In the genomic region with DNA sequence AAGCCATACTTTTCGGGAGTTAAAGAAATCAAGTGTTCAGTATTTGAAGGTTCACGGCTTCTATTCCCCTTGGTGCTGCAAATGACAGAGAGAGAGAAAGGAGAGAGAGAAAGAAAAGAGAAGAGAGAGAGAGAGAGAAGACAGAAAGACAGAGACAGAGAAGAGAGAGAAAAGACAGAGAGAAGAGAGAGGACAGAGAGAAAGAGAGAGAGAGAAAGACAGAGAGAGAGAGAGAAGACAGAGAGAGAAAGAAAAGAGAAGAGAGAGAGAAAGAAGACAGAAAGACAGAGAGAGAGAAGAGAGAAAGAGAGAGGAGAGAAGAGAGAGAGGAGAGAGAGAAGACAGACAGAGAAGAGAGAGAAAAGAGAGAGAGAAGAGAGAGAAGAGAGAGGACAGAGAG, we compare ENCODE assay signal across 1 cellular context.
TF ChIP-seq lines count a peak whose summit lies in the region.

No MANE protein-coding gene starts in this region.

TF ChIP-seq in HEK293, 187 proteins besides CTCF, POLR2A, EP300 and RAD21 (continued from another document):
- TF ChIP-seq ZNF518A (tag by site-specific recombination; conservative IDR thresholded peaks at IDR 0.05; ENCODE audit: low read depth) = no peak
- TF ChIP-seq, protein P1, sequence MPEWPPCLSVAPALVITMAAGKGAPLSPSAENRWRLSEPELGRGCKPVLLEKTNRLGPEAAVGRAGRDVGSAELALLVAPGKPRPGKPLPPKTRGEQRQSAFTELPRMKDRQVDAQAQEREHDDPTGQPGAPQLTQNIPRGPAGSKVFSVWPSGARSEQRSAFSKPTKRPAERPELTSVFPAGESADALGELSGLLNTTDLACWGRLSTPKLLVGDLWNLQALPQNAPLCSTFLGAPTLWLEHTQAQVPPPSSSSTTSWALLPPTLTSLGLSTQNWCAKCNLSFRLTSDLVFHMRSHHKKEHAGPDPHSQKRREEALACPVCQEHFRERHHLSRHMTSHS (tag by site-specific recombination; IDR thresholded peaks at IDR 0.05) = no peak
